Comparison of ENCODE assay signal across 12 cellular contexts in the genomic region with DNA sequence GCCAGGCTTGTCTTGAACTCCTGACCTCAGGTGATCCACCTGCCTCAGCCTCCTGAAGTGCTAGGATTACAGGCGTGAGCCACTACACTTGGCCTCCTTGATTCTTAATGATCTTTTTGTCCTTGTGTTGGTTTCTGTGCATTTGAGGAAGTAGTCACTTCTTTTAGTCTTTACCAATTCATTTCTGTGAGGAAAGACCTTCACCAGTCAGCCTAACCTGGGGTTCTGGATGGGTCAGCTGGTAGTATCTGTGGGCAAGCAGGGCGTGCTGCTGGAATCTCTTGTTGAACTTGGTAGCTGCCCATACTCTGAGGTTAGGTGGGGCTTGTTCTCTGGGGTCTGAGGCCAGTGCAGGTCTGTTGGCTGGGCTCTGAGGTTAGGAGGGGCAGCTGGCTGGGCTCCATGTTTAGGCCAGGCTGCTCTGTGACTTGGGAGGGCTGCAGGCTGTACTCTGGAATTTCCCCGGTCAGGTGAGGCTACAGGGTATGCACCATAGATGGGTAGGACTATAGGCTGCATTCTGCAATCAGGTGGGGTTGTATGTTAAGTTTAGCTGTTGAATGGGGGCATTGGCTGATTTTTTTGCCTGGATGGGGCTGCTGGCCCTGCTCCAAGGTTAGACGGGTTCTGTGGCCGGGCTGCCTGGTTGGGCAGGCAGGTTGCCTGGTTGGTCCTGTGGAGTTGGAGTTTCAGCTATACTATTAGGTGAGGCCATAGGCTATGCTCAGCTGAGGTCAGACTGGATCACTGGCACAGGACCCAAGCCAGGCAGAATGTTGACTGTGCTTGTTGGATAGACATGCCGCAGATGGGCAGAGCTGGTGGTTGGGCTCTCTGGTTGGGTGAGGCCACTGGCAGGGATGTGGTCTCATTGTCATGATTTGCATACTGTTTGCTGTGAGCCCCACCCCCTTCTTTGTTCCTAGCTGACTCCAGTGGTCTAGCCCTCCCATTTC. TPM values are rescaled to one million over a fixed set of nuclear protein-coding genes. Genes with fewer than 3 reads are reported as not detected.
DNase-seq lines count a peak whose midpoint lies in the region; ATAC-seq, FAIRE-seq and TF ChIP-seq lines count a peak whose summit lies in the region.
"Had no signal": no experiment of that assay in that cellular context is flagged by ENCODE, and none has a peak within 500 bp of the region (broad histone marks: within the 10 kb centered on the region; RNA-seq: fewer than 3 reads in every experiment).

No MANE protein-coding gene starts in this region.

- no peak for ATAC-seq in GM18873 (IDR thresholded peaks at IDR 0.05; ENCODE audit: low FRiP score, unreplicated experiment)
- ATAC-seq in CD4-positive, alpha-beta T cell (ENCODE audit: poor library complexity): no peak

- FAIRE-seq in kidney (lab: Jason Lieb, UNC): no peak
- FAIRE-seq: endothelial cell of umbilical vein had no signal

- no peaks in the 10 kb centered on the region for H3K9me3 ChIP-seq in iPS-20b (ENCODE audit: insufficient read depth, low read depth, low read length)
- no peaks in the 10 kb centered on the region for H3K9me3 ChIP-seq in kidney (ENCODE audit: control insufficient read depth in 1 of 2, low read length in 2 of 2)
- H3K9me3 ChIP-seq in CD4-positive, alpha-beta T cell (ENCODE audit: control insufficient read depth, low read length): no peaks in the 10 kb centered on the region
- H3K9me3 ChIP-seq: thoracic aorta had no signal

- H3K27me3 Mint-ChIP-seq in CD4-positive, alpha-beta T cell: no peaks in the 10 kb centered on the region
- H3K27me3 Mint-ChIP-seq: activated naive CD8-positive, alpha-beta T cell treated with anti-CD3 and anti-CD28 coated beads, Interleukin-2, amount 10 ng/mL, durations not matched to agents 7 days and 5 days had no signal

- POLR2A ChIA-PET in CD4-positive, alpha-beta T cell (lab: Charles Lee): interaction anchor here (0.8 to 1.2 kb wide), 2 partner anchors 14 to 19 kb away, joined by 3 read pairs; partner anchors contain the start of gene UBAP1

- DNase-seq in H7 (peak; percentile 74), kidney (no peak), occipital lobe (lab: John Stamatoyannopoulos, UW) (no peak)
- no peak for DNase-seq in CD4-positive, alpha-beta T cell
- DNase-seq: activated naive CD8-positive, alpha-beta T cell treated with anti-CD3 and anti-CD28 coated beads, Interleukin-2, amount 10 ng/mL, durations not matched to agents 7 days and 5 days; COR-L47 had no signal

- H3K9ac ChIP-seq in iPS-20b (ENCODE audit: low read depth, low read length) (peak overlapping the region; percentile 46; the same call in 1 of the 2 replicates), kidney (ENCODE audit: low read length in 2 of 2) (no peak overlapping the region)

- TF ChIP-seq CTCF in 22Rv1 (IDR thresholded peaks at IDR 0.05) (no peak), kidney (IDR thresholded peaks at IDR 0.05; ENCODE audit: borderline replicate concordance, extremely low read depth, insufficient read depth) (no peak)
- no peak for TF ChIP-seq CTCF in CD4-positive, alpha-beta T cell (IDR thresholded peaks at IDR 0.05)

- CTCF ChIA-PET in CD4-positive, alpha-beta T cell (lab: Charles Lee): interaction anchor here (0.6 kb wide), 2 partner anchors 13 to 36 kb away, joined by 3 to 4 read pairs; no protein-coding TSS in a partner anchor

- H3K9me3 Mint-ChIP-seq in CD4-positive, alpha-beta T cell: no peaks in the 10 kb centered on the region
- H3K9me3 Mint-ChIP-seq: activated naive CD8-positive, alpha-beta T cell treated with anti-CD3 and anti-CD28 coated beads, Interleukin-2, amount 10 ng/mL, durations not matched to agents 7 days and 5 days had no signal

- H3K4me1 Mint-ChIP-seq in CD4-positive, alpha-beta T cell (ENCODE audit: low read depth): peaks cover 66% of the 10 kb centered on the region

- peaks cover 63% of the 10 kb centered on the region for H3K36me3 Mint-ChIP-seq in CD4-positive, alpha-beta T cell (ENCODE audit: low read depth)

- H3K4me3 ChIP-seq in H7 (ENCODE audit: insufficient read depth, low read depth, low read length) (no peak overlapping the region), iPS-20b (ENCODE audit: low read length) (0 out of 2 replicates have a peak overlapping the region, but pooled peaks have one; percentile 31), kidney (ENCODE audit: low read length in 2 of 2) (no peak overlapping the region)
- H3K4me3 ChIP-seq: thoracic aorta had no signal

- H3K36me3 ChIP-seq in H7 (replicated peaks; ENCODE audit: control insufficient read depth, insufficient read depth, low read length) (no peaks in the 10 kb centered on the region), iPS-20b (ENCODE audit: insufficient read depth, low read depth, low read length) (no peaks in the 10 kb centered on the region), kidney (ENCODE audit: control insufficient read depth in 1 of 2, insufficient read depth in 2 of 2, low read length in 2 of 2) (peaks cover 0 to 2% of the 10 kb centered on the region in 2 donors)

- H3K4me1 ChIP-seq in iPS-20b (ENCODE audit: insufficient read depth, low read length) (peaks cover 16% of the 10 kb centered on the region; the same call in 1 of the 2 replicates), kidney (ENCODE audit: control insufficient read depth in 1 of 2, insufficient read depth in 1 of 2, low read depth in 1 of 2, low read length in 2 of 2) (peaks cover 0 to 6% of the 10 kb centered on the region in 2 donors)

- peak overlapping the region; percentile 72 for H3K27ac ChIP-seq in 22Rv1
- H3K27ac ChIP-seq in iPS-20b (ENCODE audit: low read length): peak overlapping the region; percentile 91
- H3K27ac ChIP-seq in kidney (ENCODE audit: low read depth in 2 of 2, low read length in 2 of 2): no peak overlapping the region
- H3K27ac ChIP-seq in CD4-positive, alpha-beta T cell (ENCODE audit: low read depth, low read length): no peak overlapping the region
- H3K27ac ChIP-seq: thoracic aorta had no signal

- TF ChIP-seq POLR2A in Raji (IDR thresholded peaks at IDR 0.05; ENCODE audit: insufficient read depth, low read depth, low read length): peak; percentile 39; the same call in 1 of the 2 replicates

- intact Hi-C loops in kidney (cut with DNase I): no loop called here
- intact Hi-C loops in CD4-positive, alpha-beta T cell (cut with DNase I, micrococcal nuclease): no loop called here

- no peak overlapping the region for H3K4me3 Mint-ChIP-seq in CD4-positive, alpha-beta T cell
- H3K4me3 Mint-ChIP-seq: activated naive CD8-positive, alpha-beta T cell treated with anti-CD3 and anti-CD28 coated beads, Interleukin-2, amount 10 ng/mL, durations not matched to agents 7 days and 5 days had no signal

- H3K27ac Mint-ChIP-seq in CD4-positive, alpha-beta T cell: no peak overlapping the region
- H3K27ac Mint-ChIP-seq: activated naive CD8-positive, alpha-beta T cell treated with anti-CD3 and anti-CD28 coated beads, Interleukin-2, amount 10 ng/mL, durations not matched to agents 7 days and 5 days had no signal

- H3K27me3 ChIP-seq in H7 (ENCODE audit: control insufficient read depth, insufficient read depth, low read length) (no peaks in the 10 kb centered on the region), iPS-20b (ENCODE audit: insufficient read depth, low read length) (no peaks in the 10 kb centered on the region)
- no peaks in the 10 kb centered on the region for H3K27me3 ChIP-seq in CD4-positive, alpha-beta T cell (ENCODE audit: control insufficient read depth, insufficient read depth, low read length)

RNA-seq across cellular contexts. Expression of gene UBAP1, which starts 19.2 kb away (rescaled TPM):
- total RNA-seq in H7 (2014; rRNA removed; shearing (Covaris generic)): 28.3 and 29.0 TPM in 2 replicates
- total RNA-seq in kidney (53.8 TPM), occipital lobe (21.1 TPM)
- polyA plus RNA-seq in kidney (ENCODE audit: insufficient read depth, low read depth, low replicate concordance): 39.4 TPM
- 10 to 100 TPM; 47.1 to 50.4 TPM for total RNA-seq in CD4-positive, alpha-beta T cell

Comparison
In these comparisons a context has a peak if more than half of its experiments do, and no peak if none do; other contexts are left out.
1. H3K27ac ChIP-seq: peak in 22Rv1 (single experiment) and iPS-20b (single experiment); none in kidney (0 of 2) and CD4-positive, alpha-beta T cell (single experiment).